Comparison of ENCODE assay signal across 1 cellular context in genomic region chr20:47362361-47363219, GRCh38.
TF ChIP-seq lines count a peak whose summit lies in the region.

No MANE protein-coding gene starts in this region.

TF ChIP-seq in HepG2, 621 proteins besides CTCF, POLR2A, EP300 and RAD21 (continued from another document):
- TF ChIP-seq ZNF687 (CRISPR knock-in tag; IDR thresholded peaks at IDR 0.05), result peak; percentile 34; the same call in 1 of the 2 replicates
- TF ChIP-seq PHF8 (CRISPR knock-in tag; IDR thresholded peaks at IDR 0.05), result 0 out of 2 replicates have a peak, but pooled peaks have one; percentile 6
- TF ChIP-seq KDM3A (CRISPR knock-in tag; IDR thresholded peaks at IDR 0.05; ENCODE audit: low read depth), result no peak
- 0 out of 2 replicates have a peak, but pooled peaks have one; percentile 19 for TF ChIP-seq HIC2 (CRISPR knock-in tag; IDR thresholded peaks at IDR 0.05; ENCODE audit: low read depth)
- TF ChIP-seq HOXA5 (CRISPR knock-in tag; IDR thresholded peaks at IDR 0.05), result no peak
- peak; percentile 95; the same call in 1 of the 2 replicates for TF ChIP-seq MYNN (CRISPR knock-in tag; IDR thresholded peaks at IDR 0.05; ENCODE audit: low read depth)
- TF ChIP-seq KDM2A (CRISPR knock-in tag; IDR thresholded peaks at IDR 0.05; ENCODE audit: borderline replicate concordance, low read depth), result peak; percentile 10; the same call in 1 of the 2 replicates
- TF ChIP-seq ATF2 (CRISPR knock-in tag; IDR thresholded peaks at IDR 0.05), result no peak
- TF ChIP-seq ZNF883 (CRISPR knock-in tag; IDR thresholded peaks at IDR 0.05; ENCODE audit: not compliant biosample characterization), result peak; percentile 41
- TF ChIP-seq ZNF629 (CRISPR knock-in tag; conservative IDR thresholded peaks at IDR 0.05), result peak; percentile 94
- 0 out of 2 replicates have a peak, but pooled peaks have one; percentile 12 for TF ChIP-seq ZNF788 (CRISPR knock-in tag; IDR thresholded peaks at IDR 0.05; ENCODE audit: borderline replicate concordance)
- no peak for TF ChIP-seq HIVEP1 (CRISPR knock-in tag; IDR thresholded peaks at IDR 0.05)
- no peak for TF ChIP-seq RBAK (CRISPR knock-in tag; IDR thresholded peaks at IDR 0.05)
- TF ChIP-seq ZNF563 (CRISPR knock-in tag; IDR thresholded peaks at IDR 0.05), result no peak
- TF ChIP-seq, protein P1, sequence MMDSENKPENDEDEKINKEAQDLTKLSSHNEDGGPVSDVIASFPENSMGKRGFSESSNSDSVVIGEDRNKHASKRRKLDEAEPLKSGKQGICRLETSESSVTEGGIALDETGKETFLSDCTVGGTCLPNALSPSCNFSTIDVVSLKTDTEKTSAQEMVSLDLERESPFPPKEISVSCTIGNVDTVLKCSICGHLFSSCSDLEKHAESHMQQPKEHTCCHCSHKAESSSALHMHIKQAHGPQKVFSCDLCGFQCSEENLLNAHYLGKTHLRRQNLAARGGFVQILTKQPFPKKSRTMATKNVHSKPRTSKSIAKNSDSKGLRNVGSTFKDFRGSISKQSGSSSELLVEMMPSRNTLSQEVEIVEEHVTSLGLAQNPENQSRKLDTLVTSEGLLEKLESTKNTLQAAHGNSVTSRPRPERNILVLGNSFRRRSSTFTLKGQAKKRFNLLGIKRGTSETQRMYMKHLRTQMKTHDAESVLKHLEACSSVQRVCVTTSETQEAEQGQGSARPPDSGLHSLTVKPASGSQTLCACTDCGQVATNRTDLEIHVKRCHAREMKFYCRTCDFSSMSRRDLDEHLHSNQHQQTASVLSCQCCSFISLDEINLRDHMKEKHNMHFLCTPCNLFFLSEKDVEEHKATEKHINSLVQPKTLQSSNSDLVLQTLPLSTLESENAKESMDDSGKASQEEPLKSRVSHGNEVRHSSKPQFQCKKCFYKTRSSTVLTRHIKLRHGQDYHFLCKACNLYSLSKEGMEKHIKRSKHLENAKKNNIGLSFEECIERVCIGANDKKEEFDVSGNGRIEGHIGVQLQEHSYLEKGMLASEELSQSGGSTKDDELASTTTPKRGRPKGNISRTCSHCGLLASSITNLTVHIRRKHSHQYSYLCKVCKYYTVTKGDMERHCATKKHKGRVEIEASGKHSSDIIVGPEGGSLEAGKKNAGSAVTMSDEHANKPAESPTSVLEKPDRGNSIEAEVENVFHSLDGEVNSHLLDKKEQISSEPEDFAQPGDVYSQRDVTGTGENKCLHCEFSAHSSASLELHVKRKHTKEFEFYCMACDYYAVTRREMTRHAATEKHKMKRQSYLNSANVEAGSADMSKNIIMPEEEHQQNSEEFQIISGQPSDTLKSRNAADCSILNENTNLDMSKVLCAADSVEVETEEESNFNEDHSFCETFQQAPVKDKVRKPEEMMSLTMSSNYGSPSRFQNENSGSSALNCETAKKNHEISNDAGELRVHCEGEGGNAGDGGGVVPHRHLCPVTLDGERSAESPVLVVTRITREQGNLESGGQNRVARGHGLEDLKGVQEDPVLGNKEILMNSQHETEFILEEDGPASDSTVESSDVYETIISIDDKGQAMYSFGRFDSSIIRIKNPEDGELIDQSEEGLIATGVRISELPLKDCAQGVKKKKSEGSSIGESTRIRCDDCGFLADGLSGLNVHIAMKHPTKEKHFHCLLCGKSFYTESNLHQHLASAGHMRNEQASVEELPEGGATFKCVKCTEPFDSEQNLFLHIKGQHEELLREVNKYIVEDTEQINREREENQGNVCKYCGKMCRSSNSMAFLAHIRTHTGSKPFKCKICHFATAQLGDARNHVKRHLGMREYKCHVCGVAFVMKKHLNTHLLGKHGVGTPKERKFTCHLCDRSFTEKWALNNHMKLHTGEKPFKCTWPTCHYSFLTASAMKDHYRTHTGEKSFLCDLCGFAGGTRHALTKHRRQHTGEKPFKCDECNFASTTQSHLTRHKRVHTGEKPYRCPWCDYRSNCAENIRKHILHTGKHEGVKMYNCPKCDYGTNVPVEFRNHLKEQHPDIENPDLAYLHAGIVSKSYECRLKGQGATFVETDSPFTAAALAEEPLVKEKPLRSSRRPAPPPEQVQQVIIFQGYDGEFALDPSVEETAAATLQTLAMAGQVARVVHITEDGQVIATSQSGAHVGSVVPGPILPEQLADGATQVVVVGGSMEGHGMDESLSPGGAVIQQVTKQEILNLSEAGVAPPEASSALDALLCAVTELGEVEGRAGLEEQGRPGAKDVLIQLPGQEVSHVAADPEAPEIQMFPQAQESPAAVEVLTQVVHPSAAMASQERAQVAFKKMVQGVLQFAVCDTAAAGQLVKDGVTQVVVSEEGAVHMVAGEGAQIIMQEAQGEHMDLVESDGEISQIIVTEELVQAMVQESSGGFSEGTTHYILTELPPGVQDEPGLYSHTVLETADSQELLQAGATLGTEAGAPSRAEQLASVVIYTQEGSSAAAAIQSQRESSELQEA (CRISPR knock-in tag; IDR thresholded peaks at IDR 0.05; ENCODE audit: not compliant biosample characterization), result peak; percentile 31
- TF ChIP-seq HNRNPL (IDR thresholded peaks at IDR 0.05; ENCODE audit: low read depth, low read length), result 0 out of 2 replicates have a peak, but pooled peaks have one; percentile 22
- TF ChIP-seq, protein P2, sequence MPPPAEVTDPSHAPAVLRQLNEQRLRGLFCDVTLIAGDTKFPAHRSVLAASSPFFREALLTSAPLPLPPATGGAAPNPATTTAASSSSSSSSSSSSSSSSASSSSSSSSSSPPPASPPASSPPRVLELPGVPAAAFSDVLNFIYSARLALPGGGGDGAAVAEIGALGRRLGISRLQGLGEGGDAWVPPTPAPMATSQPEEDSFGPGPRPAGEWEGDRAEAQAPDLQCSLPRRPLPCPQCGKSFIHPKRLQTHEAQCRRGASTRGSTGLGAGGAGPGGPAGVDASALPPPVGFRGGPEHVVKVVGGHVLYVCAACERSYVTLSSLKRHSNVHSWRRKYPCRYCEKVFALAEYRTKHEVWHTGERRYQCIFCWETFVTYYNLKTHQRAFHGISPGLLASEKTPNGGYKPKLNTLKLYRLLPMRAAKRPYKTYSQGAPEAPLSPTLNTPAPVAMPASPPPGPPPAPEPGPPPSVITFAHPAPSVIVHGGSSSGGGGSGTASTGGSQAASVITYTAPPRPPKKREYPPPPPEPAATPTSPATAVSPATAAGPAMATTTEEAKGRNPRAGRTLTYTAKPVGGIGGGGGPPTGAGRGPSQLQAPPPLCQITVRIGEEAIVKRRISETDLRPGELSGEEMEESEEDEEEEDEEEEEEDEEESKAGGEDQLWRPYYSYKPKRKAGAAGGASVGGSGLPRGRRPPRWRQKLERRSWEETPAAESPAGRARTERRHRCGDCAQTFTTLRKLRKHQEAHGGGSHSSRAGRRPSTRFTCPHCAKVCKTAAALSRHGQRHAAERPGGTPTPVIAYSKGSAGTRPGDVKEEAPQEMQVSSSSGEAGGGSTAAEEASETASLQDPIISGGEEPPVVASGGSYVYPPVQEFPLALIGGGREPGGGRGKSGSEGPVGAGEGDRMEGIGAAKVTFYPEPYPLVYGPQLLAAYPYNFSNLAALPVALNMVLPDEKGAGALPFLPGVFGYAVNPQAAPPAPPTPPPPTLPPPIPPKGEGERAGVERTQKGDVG (CRISPR knock-in tag; IDR thresholded peaks at IDR 0.05; ENCODE audit: borderline replicate concordance), result 0 out of 2 replicates have a peak, but pooled peaks have one; percentile 38
- TF ChIP-seq CHD4 (IDR thresholded peaks at IDR 0.05; ENCODE audit: borderline replicate concordance, low read length), result peak; percentile 76; the same call in 1 of the 2 replicates
- TF ChIP-seq TRIM24 (CRISPR knock-in tag; IDR thresholded peaks at IDR 0.05), result no peak
- TF ChIP-seq, protein P3, sequence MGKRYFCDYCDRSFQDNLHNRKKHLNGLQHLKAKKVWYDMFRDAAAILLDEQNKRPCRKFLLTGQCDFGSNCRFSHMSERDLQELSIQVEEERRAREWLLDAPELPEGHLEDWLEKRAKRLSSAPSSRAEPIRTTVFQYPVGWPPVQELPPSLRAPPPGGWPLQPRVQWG (CRISPR knock-in tag; IDR thresholded peaks at IDR 0.05; ENCODE audit: borderline replicate concordance, low read depth), result no peak
- no peak for TF ChIP-seq POLR2AphosphoS2 (IDR thresholded peaks at IDR 0.05; ENCODE audit: low read depth, low read length)
